In the genomic region with DNA sequence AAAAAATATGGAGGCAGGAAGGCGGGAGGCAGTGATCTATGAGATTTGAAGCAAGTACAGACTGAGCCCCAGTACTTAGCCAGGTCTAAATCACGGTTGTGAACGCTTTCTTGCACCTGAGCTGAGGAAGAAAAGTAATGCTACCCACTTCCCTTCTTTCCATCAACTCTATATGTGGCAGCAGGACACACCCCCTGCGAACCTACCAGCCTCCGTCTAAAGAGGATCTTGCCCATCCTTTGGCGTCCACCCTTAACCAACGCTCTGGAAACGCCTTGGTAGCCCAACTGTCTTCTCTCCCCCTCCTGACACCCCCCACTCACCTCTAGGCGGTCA, we compare ENCODE assay signal across 8 cellular contexts. TPM values are rescaled to one million over a fixed set of nuclear protein-coding genes. Genes with fewer than 3 reads are reported as not detected.
DNase-seq lines count a peak whose midpoint lies in the region; ATAC-seq and TF ChIP-seq lines count a peak whose summit lies in the region.

No MANE protein-coding gene starts in this region.

- H3K4me2 ChIP-seq in H9 (ENCODE audit: insufficient read depth, insufficient read length, low read length): peak overlapping the region; percentile 87

- peak overlapping the region; percentile 96 for H3K9ac ChIP-seq in H9 (ENCODE audit: extremely low read depth, insufficient read length, low read length)

- H3K36me3 ChIP-seq in mesodermal cell (ENCODE audit: control insufficient read depth, insufficient read depth, low read length): peaks cover 45% of the 10 kb centered on the region

- H3K27ac ChIP-seq in H9 (ENCODE audit: insufficient read length, low read depth, low read length): peak overlapping the region; percentile 17
- peak overlapping the region; percentile 87 for H3K27ac ChIP-seq in mesodermal cell (ENCODE audit: low read depth, low read length, severe bottlenecking)

- H3K27me3 Mint-ChIP-seq in H9 (ENCODE audit: low read depth): peaks cover 1% of the 10 kb centered on the region
- no peaks in the 10 kb centered on the region for H3K27me3 Mint-ChIP-seq in MCF 10A (ENCODE audit: insufficient read depth, unreplicated experiment)

- ATAC-seq in GM18502 (IDR thresholded peaks at IDR 0.05; ENCODE audit: poor library complexity, unreplicated experiment): peak; percentile 4
- no peak for ATAC-seq in HG03442 (IDR thresholded peaks at IDR 0.05; ENCODE audit: unreplicated experiment)

- DNase-seq in H9 (no peak), NCI-H1105 treated with DMSO at 0.1 percent for 48 hours (lab: John Stamatoyannopoulos, UW) (peak; percentile 56), MCF 10A (ENCODE audit: unreplicated experiment) (peak; percentile 30), SK-N-DZ (ENCODE audit: low spot score) (no peak)
- DNase-seq in activated CD4-positive, alpha-beta T cell treated with anti-CD3 and anti-CD28 coated beads, Interleukin-2, amount 50 U/mL, for 4 hours: no peak

- H4K20me1 ChIP-seq in H9 (ENCODE audit: control insufficient read depth, insufficient read depth, insufficient read length): peaks cover 3% of the 10 kb centered on the region

- H3K27ac Mint-ChIP-seq in H9 (peak overlapping the region; percentile 97 to 99 (median 98)), MCF 10A (ENCODE audit: low read depth, unreplicated experiment) (peak overlapping the region; percentile 96)

- no peak overlapping the region for H2BK15ac ChIP-seq in H9 (ENCODE audit: low read depth, low read length)

- peaks cover 2 to 9% of the 10 kb centered on the region in 2 experiments; a peak in 4 of 5 replicates for H3K9me3 Mint-ChIP-seq in H9
- H3K9me3 Mint-ChIP-seq in MCF 10A (ENCODE audit: unreplicated experiment): no peaks in the 10 kb centered on the region

- H3K4me1 Mint-ChIP-seq in H9 (peaks cover 47 to 53% of the 10 kb centered on the region in 2 experiments), MCF 10A (ENCODE audit: insufficient read depth, unreplicated experiment) (peaks cover 59% of the 10 kb centered on the region)

- no peak overlapping the region for H3K4ac ChIP-seq in H9 (ENCODE audit: low read depth, low read length)

- WGBS in H9 (ENCODE audit: extremely low coverage, insufficient read length, low lambda C conversion rate): no CpG with 5 or more reads among the region's 9 CpGs
- 0 to 1% methylated on average over 6 to 7 of the region's 9 CpGs for WGBS in mesodermal cell (ENCODE audit: insufficient coverage in 2 of 2), 2 experiments

- H3K23ac ChIP-seq in H9 (ENCODE audit: insufficient read length, low read depth, low read length): no peak overlapping the region

- no peak overlapping the region for H2AFZ ChIP-seq in H9 (ENCODE audit: low read length)

- intact Hi-C loops in MCF 10A (cut with micrococcal nuclease): loop anchor here (2.0 kb wide), 1 partner anchor 170 kb away; the partner anchor contains the start of gene TMEM267

- no peak overlapping the region for H2AK5ac ChIP-seq in H9 (ENCODE audit: insufficient read length, low read length)

- H4K5ac ChIP-seq in H9 (ENCODE audit: insufficient read length, low read depth, low read length): no peak overlapping the region

- H3K23me2 ChIP-seq in H9 (ENCODE audit: insufficient read length, low read depth, low read length, poor library complexity, severe bottlenecking): peaks cover 13% of the 10 kb centered on the region

- H4K8ac ChIP-seq in H9 (replicated peaks; ENCODE audit: insufficient read length, low read depth, low read length): no peak overlapping the region

- H2BK5ac ChIP-seq in H9 (ENCODE audit: insufficient read length, low read length): peak overlapping the region; percentile 71

- no peak overlapping the region for H4K91ac ChIP-seq in H9 (ENCODE audit: insufficient read length, low read depth, low read length)

- peak overlapping the region; percentile 35 for H3K56ac ChIP-seq in H9 (ENCODE audit: insufficient read length, low read depth, low read length)

- no peak overlapping the region for H2BK20ac ChIP-seq in H9 (ENCODE audit: low read depth, low read length, poor library complexity, severe bottlenecking)

- POLR2A ChIA-PET in MCF 10A (lab: Yijun Ruan, JAX): interaction anchor here (0.7 to 4.0 kb wide), 35 partner anchors 9 to 1079 kb away, joined by 3 to 52 read pairs (median 4); partner anchors contain the start of genes C5orf34, NIM1K, TMEM267 and ZNF131

- H3K4me3 ChIP-seq in mesodermal cell (ENCODE audit: extremely low read depth, insufficient read depth, low read length, poor library complexity, severe bottlenecking): peak overlapping the region; percentile 99

- H3K9me3 ChIP-seq in H9 (ENCODE audit: control insufficient read depth, low read depth, low read length) (no peaks in the 10 kb centered on the region), mesodermal cell (ENCODE audit: control insufficient read depth, low read length) (peaks cover 5% of the 10 kb centered on the region)

- H3K14ac ChIP-seq in H9 (ENCODE audit: insufficient read depth, low read length): peak overlapping the region; percentile 89

- peak overlapping the region; percentile 96 to 100 for H3K4me3 Mint-ChIP-seq in H9
- H3K4me3 Mint-ChIP-seq in MCF 10A (ENCODE audit: unreplicated experiment): peak overlapping the region; percentile 100

- H3K27me3 ChIP-seq in H9 (ENCODE audit: insufficient read depth, low read length): no peaks in the 10 kb centered on the region

- no peak overlapping the region for H3T11ph ChIP-seq in H9 (ENCODE audit: low read length)

- H3K4me1 ChIP-seq in H9 (ENCODE audit: insufficient read depth, low read length) (peaks cover 3% of the 10 kb centered on the region; the same call in 1 of the 2 replicates), mesodermal cell (ENCODE audit: control insufficient read depth, insufficient read depth, low read length, poor library complexity, severe bottlenecking) (peaks cover 18% of the 10 kb centered on the region)

- no peaks in the 10 kb centered on the region for H3K79me1 ChIP-seq in H9 (ENCODE audit: insufficient read depth, low read depth, low read length, poor library complexity, severe bottlenecking)

- peak overlapping the region; percentile 43 for H3K18ac ChIP-seq in H9 (ENCODE audit: insufficient read length, low read depth, low read length)

- no peak for TF ChIP-seq CTCF in H9 (conservative IDR thresholded peaks at IDR 0.05)
- no peak for TF ChIP-seq CTCF in MCF 10A (IDR thresholded peaks at IDR 0.05; ENCODE audit: unreplicated experiment)

- CTCF ChIA-PET in MCF 10A (lab: Yijun Ruan, JAX): interaction anchor here (0.6 to 7.1 kb wide), 11 partner anchors 9 to 798 kb away, joined by 3 to 83 read pairs (median 4); partner anchors contain the start of gene TMEM267

- H2BK120ac ChIP-seq in H9 (ENCODE audit: low read depth, low read length, poor library complexity, severe bottlenecking): no peak overlapping the region

- no TSS peak for BruUV-seq in MCF 10A (replicated peaks; lab: Mats Ljungman, UMichigan)

- H3K36me3 Mint-ChIP-seq in H9 (ENCODE audit: insufficient read depth in 1 of 3, low read depth in 3 of 3) (peaks cover 13 to 33% (median 30%) of the 10 kb centered on the region in 3 experiments), MCF 10A (ENCODE audit: insufficient read depth, unreplicated experiment) (peaks cover 25% of the 10 kb centered on the region)

- no peak overlapping the region for H2BK12ac ChIP-seq in H9 (ENCODE audit: insufficient read length, low read depth, low read length)

- peaks cover 54% of the 10 kb centered on the region; the same call in 1 of the 2 replicates for H3K79me2 ChIP-seq in H9 (ENCODE audit: insufficient read depth, low read length)

RNA-seq across cellular contexts. Expression of gene HMGCS1, which starts 0.5 kb away (rescaled TPM):
- total RNA-seq in H9 (2021) (144 and 147 TPM in 2 replicates), MCF 10A (2022) (36.2 and 42.6 TPM in 2 replicates)
- polyA plus RNA-seq in mesodermal cell (2013, experiment 1 of 2): 384 TPM
- polyA plus RNA-seq in mesodermal cell (2013, experiment 2 of 2): 381 TPM
- polyA plus RNA-seq in SK-N-DZ (2014; cell fraction: cytosol; rRNA removed): 142 and 159 TPM in 2 replicates
- 106 and 131 TPM in 2 replicates for polyA plus RNA-seq in SK-N-DZ (2014; cell fraction: nucleus; rRNA removed)

Comparison
In these comparisons a context has a peak if more than half of its experiments do, and no peak if none do; other contexts are left out.
1. DNase-seq: peak in NCI-H1105 treated with DMSO at 0.1 percent for 48 hours (single experiment) and MCF 10A (single experiment); none in H9 (single experiment), SK-N-DZ (single experiment) and activated CD4-positive, alpha-beta T cell treated with anti-CD3 and anti-CD28 coated beads, Interleukin-2, amount 50 U/mL, for 4 hours (0 of 2).